ENCODE assay signal across 9 cellular contexts in the genomic region with DNA sequence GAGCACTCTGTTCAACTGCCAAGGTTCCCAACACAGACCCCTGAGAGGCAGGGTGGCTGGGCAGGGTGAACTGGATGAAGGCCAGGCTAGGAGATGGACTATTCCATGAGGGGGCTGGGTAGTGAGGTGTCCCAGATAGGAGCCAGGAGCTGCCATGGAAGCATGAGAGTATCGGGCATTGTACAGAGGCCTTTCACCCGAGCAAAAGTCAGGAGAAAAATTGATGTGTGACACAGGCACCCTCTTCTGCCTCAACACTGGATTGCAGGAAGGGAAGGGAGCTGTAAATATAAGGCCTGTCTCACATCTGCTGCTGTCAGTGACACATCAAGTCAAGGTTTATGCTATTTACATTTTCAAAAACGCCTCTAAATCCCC.
DNase-seq lines count a peak whose midpoint lies in the region; ATAC-seq and TF ChIP-seq lines count a peak whose summit lies in the region.
"Had no signal": no experiment of that assay in that cellular context is flagged by ENCODE, and none has a peak within 500 bp of the region (broad histone marks: within the 10 kb centered on the region; RNA-seq: fewer than 3 reads in every experiment).

No MANE protein-coding gene starts in this region.

- dilution Hi-C loops in IMR-90 (cut with HindIII; ENCODE audit: low sequenced_read_pairs, unreplicated experiment), result no loop called here

- H4K5ac ChIP-seq in IMR-90 (ENCODE audit: low read depth, low read length), result no peak overlapping the region

- H3K4me2 ChIP-seq in IMR-90 (ENCODE audit: low read depth, low read length) (no peak overlapping the region), hepatocyte (no peak overlapping the region)

- peaks cover 23% of the 10 kb centered on the region for H3K4me1 ChIP-seq in IMR-90 (ENCODE audit: control insufficient read depth, insufficient read depth, low read length)
- H3K4me1 ChIP-seq in hepatocyte (ENCODE audit: insufficient read depth), result no peaks in the 10 kb centered on the region

- H3K79me2 ChIP-seq in hepatocyte, result peaks cover 5% of the 10 kb centered on the region

- H2BK20ac ChIP-seq in IMR-90 (ENCODE audit: low read depth, low read length), result no peak overlapping the region

- 0 out of 2 replicates have a peak overlapping the region, but pooled peaks have one; percentile 62 for H3K4ac ChIP-seq in IMR-90 (ENCODE audit: low read depth, low read length)

- H3K18ac ChIP-seq in IMR-90 (ENCODE audit: low read depth, low read length), result no peak overlapping the region

- H3K23ac ChIP-seq in IMR-90 (ENCODE audit: low read depth, low read length), result no peak overlapping the region

- peak overlapping the region; percentile 73 to 95 (median 86) for H3K27ac Mint-ChIP-seq in brain
- H3K27ac Mint-ChIP-seq in activated CD8-positive, alpha-beta T cell treated with anti-CD3 and anti-CD28 coated beads, Interleukin-2, amount 10 ng/mL, durations not matched to agents 7 days and 5 days, result no peak overlapping the region

- no peak overlapping the region for H3K4me3 Mint-ChIP-seq in brain
- H3K4me3 Mint-ChIP-seq in activated CD8-positive, alpha-beta T cell treated with anti-CD3 and anti-CD28 coated beads, Interleukin-2, amount 10 ng/mL, durations not matched to agents 7 days and 5 days, result no peak overlapping the region

- H3K9ac ChIP-seq in IMR-90 (ENCODE audit: low read depth, low read length), result no peak overlapping the region

- H2BK5ac ChIP-seq in IMR-90 (ENCODE audit: low read depth, low read length, poor library complexity, severe bottlenecking), result peak overlapping the region; percentile 4

- H4K8ac ChIP-seq in IMR-90 (ENCODE audit: low read depth in 2 of 2, low read length in 2 of 2), result peak overlapping the region in 1 of 2 experiments; percentile 4; a peak in 1 of 4 replicates

- H3K56ac ChIP-seq in IMR-90 (ENCODE audit: extremely low read depth, insufficient read depth, low read length), result no peak overlapping the region

- peak; percentile 56 for ATAC-seq in IMR-90 (ENCODE audit: low read depth)
- no peak for ATAC-seq in GM21619 (IDR thresholded peaks at IDR 0.05; ENCODE audit: unreplicated experiment)
- no peak for ATAC-seq in activated CD4-positive, CD25-positive, alpha-beta regulatory T cell treated with anti-CD3 and anti-CD28 coated beads, Interleukin-2, amount 50 U/mL, for 24 hours
- ATAC-seq in activated CD8-positive, alpha-beta T cell treated with anti-CD3 and anti-CD28 coated beads, Interleukin-2, amount 10 ng/mL, durations not matched to agents 7 days and 5 days, result no peak

- no peak overlapping the region for H3K14ac ChIP-seq in IMR-90 (replicated peaks; ENCODE audit: low read depth, low read length)

- H2BK15ac ChIP-seq in IMR-90 (ENCODE audit: low read depth, low read length), result no peak overlapping the region

- H2BK120ac ChIP-seq in IMR-90 (ENCODE audit: low read depth, low read length), result no peak overlapping the region

- peak overlapping the region; percentile 68; the same call in 1 of the 2 replicates for H2AK5ac ChIP-seq in IMR-90 (ENCODE audit: low read depth, low read length)

- in situ Hi-C loops in IMR-90 (cut with MboI; ENCODE audit: low sequenced_read_pairs), result loop anchor here (5.0 kb wide), 1 partner anchor 126 kb away; a partner anchor contains a TSS

- peak; percentile 64 for TF ChIP-seq RAD21 in IMR-90 (IDR thresholded peaks at IDR 0.05; ENCODE audit: low read length)

- H3K9me1 ChIP-seq in IMR-90 (ENCODE audit: insufficient read depth, low read length), result peaks cover 9% of the 10 kb centered on the region; the same call in 1 of the 2 replicates

- TF ChIP-seq CTCF in IMR-90 (conservative IDR thresholded peaks at IDR 0.05; ENCODE audit: low read depth, low read length) (peak; percentile 59), brain (conservative IDR thresholded peaks at IDR 0.05) (no peak), hepatocyte (IDR thresholded peaks at IDR 0.05; ENCODE audit: poor library complexity) (no peak)

- no peak for TF ChIP-seq POLR2A in IMR-90 (IDR thresholded peaks at IDR 0.05; ENCODE audit: low read depth, low read length)

- H3K9me3 Mint-ChIP-seq in brain, result no peaks in the 10 kb centered on the region
- H3K9me3 Mint-ChIP-seq in activated CD8-positive, alpha-beta T cell treated with anti-CD3 and anti-CD28 coated beads, Interleukin-2, amount 10 ng/mL, durations not matched to agents 7 days and 5 days (ENCODE audit: insufficient read depth), result no peaks in the 10 kb centered on the region
- H3K9me3 Mint-ChIP-seq: IgD-negative memory B cell had no signal

- H3K79me1 ChIP-seq in IMR-90 (ENCODE audit: low read depth in 1 of 2, low read length in 2 of 2), result peaks cover 12 to 44% of the 10 kb centered on the region in 2 experiments

- H3K4me3 ChIP-seq in IMR-90 (ENCODE audit: insufficient read depth, low read depth, low read length), result no peak overlapping the region
- no peak overlapping the region for H3K4me3 ChIP-seq in hepatocyte

- H3K27me3 ChIP-seq in IMR-90 (ENCODE audit: control insufficient read depth, insufficient read depth, low read length) (no peaks in the 10 kb centered on the region), hepatocyte (no peaks in the 10 kb centered on the region)

- no TSS peak for BruUV-seq in IMR-90 (replicated peaks; lab: Mats Ljungman, UMichigan)

- H3K27ac ChIP-seq in IMR-90 (ENCODE audit: insufficient read depth, low read length) (no peak overlapping the region), hepatocyte (peak overlapping the region; percentile 14)

- intact Hi-C loops in IMR-90 (cut with micrococcal nuclease), result loop anchor here (1.0 to 2.0 kb wide), 3 partner anchors 75 to 179 kb away; a partner anchor contains a TSS

- H3K9me2 ChIP-seq in hepatocyte (replicated peaks; ENCODE audit: insufficient read depth), result no peaks in the 10 kb centered on the region

- no peaks in the 10 kb centered on the region for H3K9me3 ChIP-seq in IMR-90 (ENCODE audit: control insufficient read depth, insufficient read depth, low read length)
- H3K9me3 ChIP-seq in hepatocyte (ENCODE audit: low read depth), result no peaks in the 10 kb centered on the region

- CTCF ChIA-PET in IMR-90 (lab: Yijun Ruan, JAX), result interaction anchor here (0.6 to 3.3 kb wide), 17 partner anchors 9 to 474 kb away, joined by 3 to 16 read pairs (median 4); a partner anchor contains a TSS
- CTCF ChIA-PET in activated CD8-positive, alpha-beta T cell treated with anti-CD3 and anti-CD28 coated beads, Interleukin-2, amount 10 ng/mL, durations not matched to agents 7 days and 5 days (lab: Charles Lee), result interaction anchor here (0.7 to 5.1 kb wide), 28 partner anchors 8 to 475 kb away, joined by 3 to 41 read pairs (median 4); a partner anchor contains a TSS

- H3K4me1 Mint-ChIP-seq in brain, result peaks cover 26% of the 10 kb centered on the region
- peaks cover 23% of the 10 kb centered on the region for H3K4me1 Mint-ChIP-seq in activated CD8-positive, alpha-beta T cell treated with anti-CD3 and anti-CD28 coated beads, Interleukin-2, amount 10 ng/mL, durations not matched to agents 7 days and 5 days (ENCODE audit: low read depth)

- peak overlapping the region; percentile 38 for H2AFZ ChIP-seq in IMR-90 (replicated peaks; ENCODE audit: low read length, poor library complexity)
- H2AFZ ChIP-seq in hepatocyte, result no peak overlapping the region

- peak overlapping the region; percentile 33 for H2AK9ac ChIP-seq in IMR-90 (replicated peaks; ENCODE audit: low read depth, low read length, poor library complexity)

- POLR2A ChIA-PET in IMR-90 (lab: Charles Lee; ENCODE audit: unreplicated experiment), result no interaction called here
- POLR2A ChIA-PET in activated CD8-positive, alpha-beta T cell treated with anti-CD3 and anti-CD28 coated beads, Interleukin-2, amount 10 ng/mL, durations not matched to agents 7 days and 5 days (lab: Charles Lee), result interaction anchor here (0.9 to 1.6 kb wide), 2 partner anchors 136 to 205 kb away, joined by 3 to 4 read pairs; a partner anchor contains a TSS

- peaks cover 15% of the 10 kb centered on the region for H4K20me1 ChIP-seq in IMR-90 (ENCODE audit: insufficient read depth, low read length)
- no peaks in the 10 kb centered on the region for H4K20me1 ChIP-seq in hepatocyte (ENCODE audit: insufficient read depth, poor library complexity, severe bottlenecking)

- WGBS in IMR-90 (ENCODE audit: extremely low coverage in 2 of 2, insufficient read length in 1 of 2), 2 experiments, result 20% methylated on average over 1 of the region's 3 CpGs; no CpG with 5 or more reads in 1 of the 2 experiments
- 70% methylated on average over 3 of the region's 3 CpGs for WGBS in hepatocyte (ENCODE audit: low lambda C conversion rate, missing lambda C conversion rate)

- peaks cover 26% of the 10 kb centered on the region for H3K36me3 Mint-ChIP-seq in brain
- peaks cover 47% of the 10 kb centered on the region for H3K36me3 Mint-ChIP-seq in activated CD8-positive, alpha-beta T cell treated with anti-CD3 and anti-CD28 coated beads, Interleukin-2, amount 10 ng/mL, durations not matched to agents 7 days and 5 days (ENCODE audit: low read depth)

- no peaks in the 10 kb centered on the region for H3K27me3 Mint-ChIP-seq in brain
- H3K27me3 Mint-ChIP-seq in activated CD8-positive, alpha-beta T cell treated with anti-CD3 and anti-CD28 coated beads, Interleukin-2, amount 10 ng/mL, durations not matched to agents 7 days and 5 days (ENCODE audit: low read depth), result no peaks in the 10 kb centered on the region
- H3K27me3 Mint-ChIP-seq: IgD-negative memory B cell had no signal

- H3K36me3 ChIP-seq in IMR-90 (ENCODE audit: control insufficient read depth, insufficient read depth, low read length) (peaks cover 37% of the 10 kb centered on the region), hepatocyte (replicated peaks; ENCODE audit: insufficient read depth, low read depth) (no peaks in the 10 kb centered on the region)

- DNase-seq in IMR-90 (peak; percentile 70), hepatocyte (ENCODE audit: low spot score) (peak; percentile 24), superior temporal gyrus (ENCODE audit: extremely low spot score) (peak; percentile 68)
- no peak for DNase-seq in activated CD4-positive, alpha-beta T cell treated with anti-CD3 and anti-CD28 coated beads for 48 hours
- no peak for DNase-seq in activated CD8-positive, alpha-beta T cell treated with anti-CD3 and anti-CD28 coated beads, Interleukin-2, amount 10 ng/mL, durations not matched to agents 7 days and 5 days

- H4K91ac ChIP-seq in IMR-90 (ENCODE audit: insufficient read depth, low read depth, low read length), result peak overlapping the region; percentile 22; the same call in 1 of the 2 replicates

TF ChIP-seq in IMR-90, 13 proteins besides CTCF, POLR2A, EP300 and RAD21:
- peak; percentile 39; the same call in 1 of the 2 replicates for TF ChIP-seq SMC3 (IDR thresholded peaks at IDR 0.05; ENCODE audit: low read depth, low read length)
- TF ChIP-seq CEBPB (IDR thresholded peaks at IDR 0.05; ENCODE audit: low read depth, low read length), result no peak

Comparison
In these comparisons a context has a peak if more than half of its experiments do, and no peak if none do; other contexts are left out.
1. DNase-seq: peak in IMR-90 (single experiment), hepatocyte (single experiment) and superior temporal gyrus (single experiment); none in activated CD4-positive, alpha-beta T cell treated with anti-CD3 and anti-CD28 coated beads for 48 hours (single experiment) and activated CD8-positive, alpha-beta T cell treated with anti-CD3 and anti-CD28 coated beads, Interleukin-2, amount 10 ng/mL, durations not matched to agents 7 days and 5 days (single experiment).